ENCODE assay signal across 19 cellular contexts in the genomic region with DNA sequence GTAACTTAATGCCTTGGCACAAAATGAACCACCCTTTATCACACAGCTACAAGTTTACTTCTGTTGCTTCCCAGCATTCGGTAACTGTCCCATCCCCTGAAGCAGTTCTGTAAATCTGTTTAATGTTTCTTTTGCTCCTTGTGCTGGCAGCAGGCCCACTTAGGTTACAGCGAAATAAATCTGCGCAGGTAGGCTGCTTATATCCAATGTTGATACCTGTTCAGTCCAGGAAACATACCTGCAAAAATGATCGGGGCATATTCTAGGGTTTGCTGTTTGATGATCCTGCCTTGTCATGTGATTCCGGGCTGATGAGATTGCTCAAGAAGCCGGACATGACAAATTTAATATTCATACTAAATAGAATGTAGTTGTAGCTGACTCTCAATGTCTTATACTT. TPM values are rescaled to one million over a fixed set of nuclear protein-coding genes. Genes with fewer than 3 reads are reported as not detected.
DNase-seq lines count a peak whose midpoint lies in the region; ATAC-seq, FAIRE-seq and TF ChIP-seq lines count a peak whose summit lies in the region.
"Had no signal": no experiment of that assay in that cellular context is flagged by ENCODE, and none has a peak within 500 bp of the region (broad histone marks: within the 10 kb centered on the region; RNA-seq: fewer than 3 reads in every experiment).

No MANE protein-coding gene starts in this region.

- peak overlapping the region; percentile 35 to 63 for H3K9ac ChIP-seq in duodenal mucosa (ENCODE audit: low read depth in 1 of 2, low read length in 2 of 2)
- H3K9ac ChIP-seq in mucosa of rectum (ENCODE audit: low read depth in 1 of 2, low read length in 2 of 2): peak overlapping the region; percentile 54 to 66

- no peak for TF ChIP-seq RAD21 in Ishikawa (IDR thresholded peaks at IDR 0.05; ENCODE audit: low read depth)

- H3K9me3 ChIP-seq in duodenal mucosa (ENCODE audit: control insufficient read depth in 1 of 2, low read length in 2 of 2) (no peaks in the 10 kb centered on the region), mucosa of rectum (ENCODE audit: control insufficient read depth in 2 of 2, low read length in 2 of 2) (no peaks in the 10 kb centered on the region)
- H3K9me3 ChIP-seq: gastrocnemius medialis had no signal

- H3K4me3 ChIP-seq in duodenal mucosa (ENCODE audit: low read depth in 1 of 2, low read length in 2 of 2) (peak overlapping the region; percentile 38 to 63), mucosa of rectum (ENCODE audit: low read length in 2 of 2) (peak overlapping the region; percentile 16 to 50)
- H3K4me3 ChIP-seq: gastrocnemius medialis had no signal

- no peak for ATAC-seq in HG02938 (IDR thresholded peaks at IDR 0.05; ENCODE audit: unreplicated experiment)
- ATAC-seq: gastrocnemius medialis, Right ventricle myocardium inferior had no signal

- FAIRE-seq in GM12892 (lab: Jason Lieb, UNC) (peak; percentile 65), RCC 7860 (lab: Jason Lieb, UNC) (no peak), H54 (lab: Jason Lieb, UNC) (no peak)
- FAIRE-seq: G401.6, TTC549 had no signal

- no peak for TF ChIP-seq EP300 in Ishikawa (IDR thresholded peaks at IDR 0.05; ENCODE audit: borderline replicate concordance)

- DNase-seq in GM12892 (ENCODE audit: insufficient read length) (no peak), NCI-H1417 (lab: John Stamatoyannopoulos, UW) (no peak), RCC 7860 (ENCODE audit: low spot score) (no peak), H54 (ENCODE audit: insufficient read length, low spot score) (no peak)
- DNase-seq: activated CD4-positive, alpha-beta T cell treated with anti-CD3 and anti-CD28 coated beads, Interleukin-2, amount 10 ng/mL, durations not matched to agents 7 days and 5 days; dermis blood vessel endothelial cell; gastrocnemius medialis; kidney glomerular epithelial cell; mesendoderm; NCI-H1105 treated with DMSO at 0.1 percent for 48 hours; nephron progenitor cell; posterior cingulate gyrus had no signal

- H3K27ac ChIP-seq in duodenal mucosa (ENCODE audit: low read depth, low read length) (no peak overlapping the region), mucosa of rectum (ENCODE audit: low read depth in 2 of 2, low read length in 2 of 2) (peak overlapping the region; percentile 80 to 83)
- H3K27ac ChIP-seq: gastrocnemius medialis had no signal

- no peaks in the 10 kb centered on the region for H3K27me3 ChIP-seq in duodenal mucosa (ENCODE audit: control insufficient read depth in 1 of 2, insufficient read depth in 2 of 2, low read length in 2 of 2)
- H3K27me3 ChIP-seq in mucosa of rectum (ENCODE audit: control insufficient read depth in 2 of 2, insufficient read depth in 2 of 2, low read length in 2 of 2): no peaks in the 10 kb centered on the region
- H3K27me3 ChIP-seq: gastrocnemius medialis had no signal

- no peak for TF ChIP-seq POLR2A in GM12892 (IDR thresholded peaks at IDR 0.05; ENCODE audit: low read depth, low read length)
- TF ChIP-seq POLR2A in H54 (IDR thresholded peaks at IDR 0.05; ENCODE audit: low read depth, low read length): no peak

- H3K36me3 ChIP-seq in duodenal mucosa (ENCODE audit: control insufficient read depth in 1 of 2, insufficient read depth in 2 of 2, low read length in 2 of 2) (no peaks in the 10 kb centered on the region), mucosa of rectum (ENCODE audit: control insufficient read depth in 2 of 2, insufficient read depth in 2 of 2, low read length in 2 of 2) (no peaks in the 10 kb centered on the region)
- H3K36me3 ChIP-seq: gastrocnemius medialis had no signal

- H3K4me1 ChIP-seq in duodenal mucosa (ENCODE audit: control insufficient read depth in 1 of 2, insufficient read depth in 2 of 2, low read length in 2 of 2) (peaks cover 37 to 57% of the 10 kb centered on the region in 2 donors), mucosa of rectum (ENCODE audit: control insufficient read depth in 2 of 2, insufficient read depth in 2 of 2, low read length in 2 of 2) (peaks cover 30 to 59% of the 10 kb centered on the region in 2 donors)

TF ChIP-seq in Ishikawa, 13 proteins besides CTCF, POLR2A, EP300 and RAD21:
- TF ChIP-seq, protein P1, sequence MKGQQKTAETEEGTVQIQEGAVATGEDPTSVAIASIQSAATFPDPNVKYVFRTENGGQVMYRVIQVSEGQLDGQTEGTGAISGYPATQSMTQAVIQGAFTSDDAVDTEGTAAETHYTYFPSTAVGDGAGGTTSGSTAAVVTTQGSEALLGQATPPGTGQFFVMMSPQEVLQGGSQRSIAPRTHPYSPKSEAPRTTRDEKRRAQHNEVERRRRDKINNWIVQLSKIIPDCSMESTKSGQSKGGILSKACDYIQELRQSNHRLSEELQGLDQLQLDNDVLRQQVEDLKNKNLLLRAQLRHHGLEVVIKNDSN (IDR thresholded peaks at IDR 0.05): no peak
- peak; percentile 3; the same call in 1 of the 2 replicates for TF ChIP-seq TEAD4 (IDR thresholded peaks at IDR 0.05)

RNA-seq across cellular contexts. Expression of a gene that starts 23.3 kb away (rescaled TPM):
- polyA plus RNA-seq in GM12892 (2012; ENCODE audit: missing spikeins): 30.7 TPM
